1 cellular context compared by ENCODE assay signal in genomic region chr2:150165988-150166965, GRCh38.
TF ChIP-seq lines count a peak whose summit lies in the region.

No MANE protein-coding gene starts in this region.

TF ChIP-seq in K562, 482 proteins besides CTCF, POLR2A, EP300 and RAD21 (continued from another document):
- no peak for TF ChIP-seq TRIM25 (IDR thresholded peaks at IDR 0.05; ENCODE audit: borderline replicate concordance)
- TF ChIP-seq HIVEP1 (CRISPR knock-in tag; IDR thresholded peaks at IDR 0.05) = 0 out of 2 replicates have a peak, but pooled peaks have one; percentile 53
- TF ChIP-seq DIDO1 (tag; IDR thresholded peaks at IDR 0.05; ENCODE audit: low read depth) = no peak
- TF ChIP-seq ZC3H4 (CRISPR knock-in tag; IDR thresholded peaks at IDR 0.05; ENCODE audit: borderline replicate concordance) = no peak
- TF ChIP-seq HDAC8 (tag; IDR thresholded peaks at IDR 0.05) = peak; percentile 50; the same call in 1 of the 2 replicates
- TF ChIP-seq BRCA1 (IDR thresholded peaks at IDR 0.05) = no peak
- no peak for TF ChIP-seq BRCA1 (CRISPR knock-in tag; IDR thresholded peaks at IDR 0.05)
- peak; percentile 40; the same call in 1 of the 2 replicates for TF ChIP-seq MECOM (CRISPR knock-in tag; IDR thresholded peaks at IDR 0.05)
- TF ChIP-seq NFRKB (IDR thresholded peaks at IDR 0.05; ENCODE audit: low read depth) = peak; percentile 69; the same call in 1 of the 2 replicates
- peak; percentile 89 for TF ChIP-seq ZNF175 (CRISPR knock-in tag; IDR thresholded peaks at IDR 0.05; ENCODE audit: low read depth)
- no peak for TF ChIP-seq SMC3 (conservative IDR thresholded peaks at IDR 0.05; ENCODE audit: insufficient read depth, low read depth, low read length)
- TF ChIP-seq, protein P1, sequence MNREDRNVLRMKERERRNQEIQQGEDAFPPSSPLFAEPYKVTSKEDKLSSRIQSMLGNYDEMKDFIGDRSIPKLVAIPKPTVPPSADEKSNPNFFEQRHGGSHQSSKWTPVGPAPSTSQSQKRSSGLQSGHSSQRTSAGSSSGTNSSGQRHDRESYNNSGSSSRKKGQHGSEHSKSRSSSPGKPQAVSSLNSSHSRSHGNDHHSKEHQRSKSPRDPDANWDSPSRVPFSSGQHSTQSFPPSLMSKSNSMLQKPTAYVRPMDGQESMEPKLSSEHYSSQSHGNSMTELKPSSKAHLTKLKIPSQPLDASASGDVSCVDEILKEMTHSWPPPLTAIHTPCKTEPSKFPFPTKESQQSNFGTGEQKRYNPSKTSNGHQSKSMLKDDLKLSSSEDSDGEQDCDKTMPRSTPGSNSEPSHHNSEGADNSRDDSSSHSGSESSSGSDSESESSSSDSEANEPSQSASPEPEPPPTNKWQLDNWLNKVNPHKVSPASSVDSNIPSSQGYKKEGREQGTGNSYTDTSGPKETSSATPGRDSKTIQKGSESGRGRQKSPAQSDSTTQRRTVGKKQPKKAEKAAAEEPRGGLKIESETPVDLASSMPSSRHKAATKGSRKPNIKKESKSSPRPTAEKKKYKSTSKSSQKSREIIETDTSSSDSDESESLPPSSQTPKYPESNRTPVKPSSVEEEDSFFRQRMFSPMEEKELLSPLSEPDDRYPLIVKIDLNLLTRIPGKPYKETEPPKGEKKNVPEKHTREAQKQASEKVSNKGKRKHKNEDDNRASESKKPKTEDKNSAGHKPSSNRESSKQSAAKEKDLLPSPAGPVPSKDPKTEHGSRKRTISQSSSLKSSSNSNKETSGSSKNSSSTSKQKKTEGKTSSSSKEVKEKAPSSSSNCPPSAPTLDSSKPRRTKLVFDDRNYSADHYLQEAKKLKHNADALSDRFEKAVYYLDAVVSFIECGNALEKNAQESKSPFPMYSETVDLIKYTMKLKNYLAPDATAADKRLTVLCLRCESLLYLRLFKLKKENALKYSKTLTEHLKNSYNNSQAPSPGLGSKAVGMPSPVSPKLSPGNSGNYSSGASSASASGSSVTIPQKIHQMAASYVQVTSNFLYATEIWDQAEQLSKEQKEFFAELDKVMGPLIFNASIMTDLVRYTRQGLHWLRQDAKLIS (CRISPR knock-in tag; IDR thresholded peaks at IDR 0.05) = no peak
- TF ChIP-seq, protein P2, sequence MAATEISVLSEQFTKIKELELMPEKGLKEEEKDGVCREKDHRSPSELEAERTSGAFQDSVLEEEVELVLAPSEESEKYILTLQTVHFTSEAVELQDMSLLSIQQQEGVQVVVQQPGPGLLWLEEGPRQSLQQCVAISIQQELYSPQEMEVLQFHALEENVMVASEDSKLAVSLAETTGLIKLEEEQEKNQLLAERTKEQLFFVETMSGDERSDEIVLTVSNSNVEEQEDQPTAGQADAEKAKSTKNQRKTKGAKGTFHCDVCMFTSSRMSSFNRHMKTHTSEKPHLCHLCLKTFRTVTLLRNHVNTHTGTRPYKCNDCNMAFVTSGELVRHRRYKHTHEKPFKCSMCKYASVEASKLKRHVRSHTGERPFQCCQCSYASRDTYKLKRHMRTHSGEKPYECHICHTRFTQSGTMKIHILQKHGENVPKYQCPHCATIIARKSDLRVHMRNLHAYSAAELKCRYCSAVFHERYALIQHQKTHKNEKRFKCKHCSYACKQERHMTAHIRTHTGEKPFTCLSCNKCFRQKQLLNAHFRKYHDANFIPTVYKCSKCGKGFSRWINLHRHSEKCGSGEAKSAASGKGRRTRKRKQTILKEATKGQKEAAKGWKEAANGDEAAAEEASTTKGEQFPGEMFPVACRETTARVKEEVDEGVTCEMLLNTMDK (IDR thresholded peaks at IDR 0.05; ENCODE audit: borderline replicate concordance, insufficient read depth, low read depth, low read length, poor library complexity, severe bottlenecking) = no peak
TF ChIP-seq in K562: peak in this region for 100.
